8 cellular contexts compared by ENCODE assay signal in the genomic region with DNA sequence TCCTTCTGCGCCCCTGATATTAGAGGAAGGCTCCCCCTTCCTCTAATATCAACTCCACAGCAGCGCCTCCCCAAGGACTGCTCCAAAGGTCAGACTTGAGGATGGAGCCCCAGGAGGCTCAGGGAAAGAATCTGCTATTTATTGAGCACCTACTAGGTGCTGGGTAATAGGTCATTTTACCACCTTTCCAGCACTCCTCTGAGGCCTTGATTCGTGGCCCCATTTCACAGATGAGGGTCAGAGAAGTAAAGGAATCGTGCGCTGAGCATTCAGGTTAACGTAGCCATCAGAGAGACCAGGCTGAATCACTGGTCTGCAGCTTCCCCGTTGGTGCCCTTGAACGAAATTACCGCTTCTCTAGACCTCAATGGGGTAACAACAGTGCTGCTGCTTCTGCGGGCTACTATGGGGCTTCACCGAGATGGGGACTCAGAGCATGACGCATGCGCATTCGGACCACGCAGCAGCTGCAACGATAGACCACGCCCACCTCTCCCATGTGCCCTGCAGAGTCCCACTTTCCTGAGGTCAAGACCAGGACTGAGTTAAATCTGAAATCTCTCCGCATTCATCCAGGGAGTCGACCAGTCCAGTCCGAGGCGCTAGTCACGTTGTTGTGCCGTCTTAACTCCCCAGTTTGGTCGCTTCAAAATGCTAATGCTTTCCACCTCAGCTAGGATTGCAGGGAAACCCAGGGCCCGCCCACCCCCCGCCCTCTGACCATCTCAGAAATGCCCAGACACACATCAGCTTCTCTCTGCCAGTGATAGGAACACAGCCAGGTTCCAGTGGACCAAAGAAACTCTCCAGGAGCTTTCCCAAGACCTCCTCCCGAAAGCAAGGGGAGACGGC. TPM values are rescaled to one million over a fixed set of nuclear protein-coding genes. Genes with fewer than 3 reads are reported as not detected.
DNase-seq lines count a peak whose midpoint lies in the region; TF ChIP-seq lines count a peak whose summit lies in the region.

No MANE protein-coding gene starts in this region.

- H3K9me3 Mint-ChIP-seq in nephron, result no peaks in the 10 kb centered on the region

- TF ChIP-seq CTCF in fibroblast of mammary gland (conservative IDR thresholded peaks at IDR 0.05; ENCODE audit: control insufficient read depth, insufficient read depth, low read depth, low read length), result no peak
- TF ChIP-seq CTCF in nephron (IDR thresholded peaks at IDR 0.05; ENCODE audit: unreplicated experiment in 3 of 3), result no peak
- no peak for TF ChIP-seq CTCF in lower leg skin (IDR thresholded peaks at IDR 0.05)

- in situ Hi-C loops in Caki2 (cut with HindIII; ENCODE audit: low pct_unique_long_range_greater_than_20kb, low sequenced_read_pairs), result no loop called here

- WGBS in lower leg skin, 2 donors, result 29 to 30% methylated on average over 28 of the region's 28 CpGs

- intact Hi-C loops in lower leg skin (cut with DNase I; ENCODE audit: low total_unique reads), result no loop called here

- peak; percentile 78 for DNase-seq in Caki2 (ENCODE audit: low read depth)
- DNase-seq in NCI-H82 treated with DMSO at 0.1 percent for 48 hours (lab: John Stamatoyannopoulos, UW; ENCODE audit: unreplicated experiment), result peak; percentile 52
- peak; percentile 67 for DNase-seq in fibroblast of mammary gland (ENCODE audit: low read depth)
- no peak for DNase-seq in NCI-H146 treated with DMSO at 0.1 percent for 48 hours (lab: John Stamatoyannopoulos, UW; ENCODE audit: unreplicated experiment)
- no peak for DNase-seq in lower leg skin (ENCODE audit: low spot score in 2 of 2)
- DNase-seq in NCI-H128 (lab: John Stamatoyannopoulos, UW; ENCODE audit: unreplicated experiment), result no peak
- no peak for DNase-seq in foreskin melanocyte

- H3K4me3 Mint-ChIP-seq in nephron, result peak overlapping the region; percentile 20 to 53 (median 47)

- H3K4me3 ChIP-seq in fibroblast of mammary gland (ENCODE audit: control insufficient read depth, low read depth, low read length), result no peak overlapping the region
- no peak overlapping the region for H3K4me3 ChIP-seq in lower leg skin (ENCODE audit: low read depth, poor library complexity, severe bottlenecking)

- TF ChIP-seq POLR2A in lower leg skin (IDR thresholded peaks at IDR 0.05), result no peak

- peaks cover 32% of the 10 kb centered on the region for H3K4me1 Mint-ChIP-seq in nephron

- H3K27me3 Mint-ChIP-seq in nephron (ENCODE audit: low read depth), result peaks cover 29% of the 10 kb centered on the region

- H3K36me3 Mint-ChIP-seq in nephron (ENCODE audit: low read depth), result no peaks in the 10 kb centered on the region

- H3K27ac Mint-ChIP-seq in nephron, result peak overlapping the region in 1 of 3 experiments; percentile 70

RNA-seq across cellular contexts. Expression of a gene that starts 12.9 kb away (rescaled TPM):
- total RNA-seq in Caki2 (2014; rRNA removed; shearing (Covaris generic); ENCODE audit: low replicate concordance), result 13.5 and 20.1 TPM in 2 replicates
- 10 to 100 TPM in 2 of 4 donors, 1 to 10 TPM in 2; 3.8 to 13.3 (median 8.4) TPM for total RNA-seq in lower leg skin

RNA-seq across cellular contexts. Expression of a gene that starts 34.9 kb away (rescaled TPM):
- total RNA-seq in Caki2 (2014; rRNA removed; shearing (Covaris generic); ENCODE audit: low replicate concordance), result 9.8 and 23.6 TPM in 2 replicates
- total RNA-seq in lower leg skin, result 10 to 100 TPM; 32.7 to 46.2 (median 37.4) TPM

Comparison
In these comparisons a context has a peak if more than half of its experiments do, and no peak if none do; other contexts are left out.
1. DNase-seq: peak in Caki2 (single experiment), NCI-H82 treated with DMSO at 0.1 percent for 48 hours (single experiment) and fibroblast of mammary gland (single experiment); none in NCI-H146 treated with DMSO at 0.1 percent for 48 hours (single experiment), lower leg skin (0 of 2), NCI-H128 (single experiment) and foreskin melanocyte (single experiment).